ENCODE assay signal across 5 cellular contexts in the genomic region with DNA sequence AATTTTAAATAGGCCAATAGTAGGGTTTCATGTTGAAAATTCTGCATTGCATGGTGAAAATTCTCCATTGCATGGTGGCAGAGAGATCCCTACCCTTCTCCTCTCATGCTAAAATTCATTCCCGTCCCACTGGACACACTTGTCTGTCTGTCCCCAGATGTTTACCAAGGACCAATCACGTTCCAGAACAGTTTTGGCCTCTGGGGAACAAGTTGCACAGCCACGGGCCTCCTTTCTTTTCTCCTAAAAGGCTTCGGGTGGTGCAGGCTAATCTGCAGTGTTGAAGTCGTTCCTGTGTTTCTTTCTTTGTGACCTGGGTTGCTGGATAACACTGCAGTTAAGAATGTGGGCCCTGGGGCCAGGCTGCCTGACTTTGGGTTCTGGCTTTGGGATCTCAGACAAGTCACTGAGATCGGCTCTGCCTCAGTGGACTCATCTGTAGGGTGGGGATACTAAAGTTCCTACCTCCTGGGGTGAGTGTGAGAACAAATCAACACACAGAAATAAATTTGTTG.
"Had no signal": no experiment of that assay in that cellular context is flagged by ENCODE, and none has a peak within 500 bp of the region (broad histone marks: within the 10 kb centered on the region; RNA-seq: fewer than 3 reads in every experiment).

No MANE protein-coding gene starts in this region.

- H3K4me3 Mint-ChIP-seq: HFFc6 had no signal

- H3K27ac Mint-ChIP-seq: HFFc6 had no signal

- DNase-seq: GM23248, GOT3, H7, HFFc6, IMR-90 had no signal
